In the genomic region with DNA sequence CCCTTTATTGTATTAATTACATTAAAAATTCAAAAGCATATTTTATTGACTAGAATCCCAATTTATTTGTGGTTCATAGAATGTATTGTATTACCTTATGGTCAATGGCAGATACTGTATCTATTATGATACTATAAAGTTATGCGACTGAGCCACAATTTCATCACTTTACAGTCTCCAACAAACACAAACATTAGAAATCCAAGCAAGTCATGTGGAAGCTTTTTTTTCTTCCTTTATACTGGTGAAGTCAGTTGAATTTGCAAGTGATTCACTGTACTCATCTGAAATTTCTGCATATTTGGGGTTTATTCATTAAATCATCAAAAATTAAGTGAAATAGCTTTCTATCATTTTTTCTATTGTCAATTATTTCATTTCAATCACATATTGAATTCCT, we compare ENCODE assay signal across 1 cellular context.
TF ChIP-seq lines count a peak whose summit lies in the region.

No MANE protein-coding gene starts in this region.

TF ChIP-seq in IMR-90, 13 proteins besides CTCF, POLR2A, EP300 and RAD21:
- TF ChIP-seq MAFK (IDR thresholded peaks at IDR 0.05; ENCODE audit: low read depth, low read length) = no peak
- TF ChIP-seq CEBPB (IDR thresholded peaks at IDR 0.05; ENCODE audit: low read depth, low read length) = peak; percentile 27; the same call in 1 of the 2 replicates
